Comparison of ENCODE assay signal across 26 cellular contexts in genomic region chr17:35387496-35387895, GRCh38.
"Had no signal": no experiment of that assay in that cellular context is flagged by ENCODE, and none has a peak within 500 bp of the region (broad histone marks: within the 10 kb centered on the region; RNA-seq: fewer than 3 reads in every experiment).

No MANE protein-coding gene starts in this region.

- H3K4me3 ChIP-seq: stomach, suprapubic skin, testis, thoracic aorta, thyroid gland, tibial artery, tibial nerve, transverse colon, upper lobe of left lung, upper lobe of right lung, uterus, vagina had no signal

- H3K9me3 ChIP-seq: stomach, suprapubic skin, testis, thoracic aorta, thyroid gland, transverse colon, upper lobe of left lung, upper lobe of right lung, uterus, vagina had no signal

- H3K4me1 ChIP-seq: stomach, suprapubic skin, testis, thyroid gland, tibial artery, tibial nerve, transverse colon, upper lobe of left lung, upper lobe of right lung, uterus, vagina had no signal

- H3K36me3 ChIP-seq: stomach, suprapubic skin, thoracic aorta, thyroid gland, tibial artery, transverse colon, upper lobe of left lung, upper lobe of right lung, uterus, vagina had no signal

- H3K27ac ChIP-seq: stomach, suprapubic skin, testis, thoracic aorta, thyroid gland, tibial artery, tibial nerve, transverse colon, upper lobe of left lung, upper lobe of right lung, uterus, vagina had no signal

- ATAC-seq: stimulated activated effector memory CD8-positive, alpha-beta T cell treated with anti-CD3 and anti-CD28 coated beads, Interleukin-12 subunit alpha, Interleukin-12 subunit beta, amount 100 ng/mL, for 72 hours; stimulated activated memory B cell treated with anti-CD40 and anti-IgM and Interleukin-4, amounts not matched to agents 10 μg/mL and 1 μg/mL and 100 μg/mL, for 72 hours; stimulated activated naive B cell treated with anti-CD40 and anti-IgM and Interleukin-4, amounts not matched to agents 10 μg/mL and 1 μg/mL and 100 μg/mL, for 72 hours; stimulated activated naive CD8-positive, alpha-beta T cell treated with anti-CD3 and anti-CD28 coated beads, Interleukin-15, amount 100 ng/mL, for 72 hours; stimulated activated naive CD8-positive, alpha-beta T cell treated with anti-CD3 and anti-CD28 coated beads, Interleukin-15, Interleukin-2, amounts not matched to agents 100 U/mL and 50 U/mL, for 24 hours; upper lobe of right lung had no signal

- DNase-seq: stimulated activated CD4-positive, alpha-beta T cell treated with anti-CD3 and anti-CD28 coated beads, Interleukin-2, amount 100 ng/mL, for 48 hours; stimulated activated CD4-positive, alpha-beta T cell treated with anti-CD3 and anti-CD28 coated beads, Interleukin-4, amount 100 ng/mL, for 1 hour; stimulated activated CD4-positive, alpha-beta T cell treated with anti-CD3 and anti-CD28 coated beads, Interleukin-4, amount 100 ng/mL, for 24 hours; stimulated activated CD4-positive, alpha-beta T cell treated with anti-CD3 and anti-CD28 coated beads, Interleukin-4, amount 100 ng/mL, for 4 hours; stimulated activated CD8-positive, alpha-beta memory T cell treated with anti-CD3 and anti-CD28 coated beads, Interleukin-4, amount 100 ng/mL, for 48 hours; stimulated activated naive B cell treated with anti-CD40 and anti-IgM and Interleukin-4, amounts not matched to agents 10 μg/mL and 1 μg/mL and 100 μg/mL, for 72 hours; stimulated activated naive CD4-positive, alpha-beta T cell; stimulated activated naive CD4-positive, alpha-beta T cell treated with Interleukin-2 at 50 U/mL for 16 hours; stimulated activated naive CD8-positive, alpha-beta T cell treated with anti-CD3 and anti-CD28 coated beads, Interleukin-15, amount 100 ng/mL, for 72 hours; stimulated activated naive CD8-positive, alpha-beta T cell treated with anti-CD3 and anti-CD28 coated beads, Interleukin-15, Interleukin-2, amounts not matched to agents 100 U/mL and 50 U/mL, for 24 hours; stomach; substantia nigra; testis; thyroid gland; tibial artery; transverse colon; trophoblast cell; upper lobe of left lung; upper lobe of right lung; uterus had no signal
